In genomic region chr3:50127251-50127671, GRCh38 we compare ENCODE assay signal across 2 cellular contexts.
TF ChIP-seq lines count a peak whose summit lies in the region.

No MANE protein-coding gene starts in this region.

TF ChIP-seq in GM23338, 12 proteins besides CTCF, POLR2A, EP300 and RAD21 (continued from another document):
- TF ChIP-seq, protein P1, sequence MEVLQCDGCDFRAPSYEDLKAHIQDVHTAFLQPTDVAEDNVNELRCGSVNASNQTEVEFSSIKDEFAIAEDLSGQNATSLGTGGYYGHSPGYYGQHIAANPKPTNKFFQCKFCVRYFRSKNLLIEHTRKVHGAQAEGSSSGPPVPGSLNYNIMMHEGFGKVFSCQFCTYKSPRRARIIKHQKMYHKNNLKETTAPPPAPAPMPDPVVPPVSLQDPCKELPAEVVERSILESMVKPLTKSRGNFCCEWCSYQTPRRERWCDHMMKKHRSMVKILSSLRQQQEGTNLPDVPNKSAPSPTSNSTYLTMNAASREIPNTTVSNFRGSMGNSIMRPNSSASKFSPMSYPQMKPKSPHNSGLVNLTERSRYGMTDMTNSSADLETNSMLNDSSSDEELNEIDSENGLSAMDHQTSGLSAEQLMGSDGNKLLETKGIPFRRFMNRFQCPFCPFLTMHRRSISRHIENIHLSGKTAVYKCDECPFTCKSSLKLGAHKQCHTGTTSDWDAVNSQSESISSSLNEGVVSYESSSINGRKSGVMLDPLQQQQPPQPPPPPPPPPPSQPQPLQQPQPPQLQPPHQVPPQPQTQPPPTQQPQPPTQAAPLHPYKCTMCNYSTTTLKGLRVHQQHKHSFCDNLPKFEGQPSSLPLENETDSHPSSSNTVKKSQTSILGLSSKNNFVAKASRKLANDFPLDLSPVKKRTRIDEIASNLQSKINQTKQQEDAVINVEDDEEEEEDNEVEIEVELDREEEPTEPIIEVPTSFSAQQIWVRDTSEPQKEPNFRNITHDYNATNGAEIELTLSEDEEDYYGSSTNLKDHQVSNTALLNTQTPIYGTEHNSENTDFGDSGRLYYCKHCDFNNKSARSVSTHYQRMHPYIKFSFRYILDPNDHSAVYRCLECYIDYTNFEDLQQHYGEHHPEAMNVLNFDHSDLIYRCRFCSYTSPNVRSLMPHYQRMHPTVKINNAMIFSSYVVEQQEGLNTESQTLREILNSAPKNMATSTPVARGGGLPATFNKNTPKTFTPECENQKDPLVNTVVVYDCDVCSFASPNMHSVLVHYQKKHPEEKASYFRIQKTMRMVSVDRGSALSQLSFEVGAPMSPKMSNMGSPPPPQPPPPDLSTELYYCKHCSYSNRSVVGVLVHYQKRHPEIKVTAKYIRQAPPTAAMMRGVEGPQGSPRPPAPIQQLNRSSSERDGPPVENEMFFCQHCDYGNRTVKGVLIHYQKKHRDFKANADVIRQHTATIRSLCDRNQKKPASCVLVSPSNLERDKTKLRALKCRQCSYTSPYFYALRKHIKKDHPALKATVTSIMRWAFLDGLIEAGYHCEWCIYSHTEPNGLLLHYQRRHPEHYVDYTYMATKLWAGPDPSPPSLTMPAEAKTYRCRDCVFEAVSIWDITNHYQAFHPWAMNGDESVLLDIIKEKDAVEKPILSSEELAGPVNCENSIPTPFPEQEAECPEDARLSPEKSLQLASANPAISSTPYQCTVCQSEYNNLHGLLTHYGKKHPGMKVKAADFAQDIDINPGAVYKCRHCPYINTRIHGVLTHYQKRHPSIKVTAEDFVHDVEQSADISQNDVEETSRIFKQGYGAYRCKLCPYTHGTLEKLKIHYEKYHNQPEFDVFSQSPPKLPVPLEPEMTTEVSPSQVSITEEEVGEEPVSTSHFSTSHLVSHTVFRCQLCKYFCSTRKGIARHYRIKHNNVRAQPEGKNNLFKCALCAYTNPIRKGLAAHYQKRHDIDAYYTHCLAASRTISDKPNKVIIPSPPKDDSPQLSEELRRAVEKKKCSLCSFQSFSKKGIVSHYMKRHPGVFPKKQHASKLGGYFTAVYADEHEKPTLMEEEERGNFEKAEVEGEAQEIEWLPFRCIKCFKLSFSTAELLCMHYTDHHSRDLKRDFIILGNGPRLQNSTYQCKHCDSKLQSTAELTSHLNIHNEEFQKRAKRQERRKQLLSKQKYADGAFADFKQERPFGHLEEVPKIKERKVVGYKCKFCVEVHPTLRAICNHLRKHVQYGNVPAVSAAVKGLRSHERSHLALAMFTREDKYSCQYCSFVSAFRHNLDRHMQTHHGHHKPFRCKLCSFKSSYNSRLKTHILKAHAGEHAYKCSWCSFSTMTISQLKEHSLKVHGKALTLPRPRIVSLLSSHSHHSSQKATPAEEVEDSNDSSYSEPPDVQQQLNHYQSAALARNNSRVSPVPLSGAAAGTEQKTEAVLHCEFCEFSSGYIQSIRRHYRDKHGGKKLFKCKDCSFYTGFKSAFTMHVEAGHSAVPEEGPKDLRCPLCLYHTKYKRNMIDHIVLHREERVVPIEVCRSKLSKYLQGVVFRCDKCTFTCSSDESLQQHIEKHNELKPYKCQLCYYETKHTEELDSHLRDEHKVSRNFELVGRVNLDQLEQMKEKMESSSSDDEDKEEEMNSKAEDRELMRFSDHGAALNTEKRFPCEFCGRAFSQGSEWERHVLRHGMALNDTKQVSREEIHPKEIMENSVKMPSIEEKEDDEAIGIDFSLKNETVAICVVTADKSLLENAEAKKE (CRISPR knock-in tag; IDR thresholded peaks at IDR 0.05): no peak
- TF ChIP-seq ZNF114 (CRISPR knock-in tag; IDR thresholded peaks at IDR 0.05): no peak
- no peak for TF ChIP-seq EZH2 (IDR thresholded peaks at IDR 0.05; ENCODE audit: low read depth, unreplicated experiment)
- TF ChIP-seq POLR2AphosphoS5 (IDR thresholded peaks at IDR 0.05; ENCODE audit: low read depth): no peak
- TF ChIP-seq REST (IDR thresholded peaks at IDR 0.05; ENCODE audit: unreplicated experiment): no peak
- TF ChIP-seq STAT1 (IDR thresholded peaks at IDR 0.05; ENCODE audit: unreplicated experiment): no peak
- TF ChIP-seq ETS1 (IDR thresholded peaks at IDR 0.05): no peak
- TF ChIP-seq EZH2phosphoT487 (IDR thresholded peaks at IDR 0.05; ENCODE audit: unreplicated experiment): no peak
- no peak for TF ChIP-seq ZNF331 (CRISPR knock-in tag; IDR thresholded peaks at IDR 0.05; ENCODE audit: low read depth)
- TF ChIP-seq CREB1 (CRISPR knock-in tag; IDR thresholded peaks at IDR 0.05; ENCODE audit: low read depth): no peak
- TF ChIP-seq NANOG (IDR thresholded peaks at IDR 0.05; ENCODE audit: borderline replicate concordance): no peak

TF ChIP-seq in SK-N-SH treated with all-trans-retinoic acid at 6 μM for 48 hours, 23 proteins besides CTCF, POLR2A, EP300 and RAD21 (continued from another document):
- no peak for TF ChIP-seq ZC3H10 (CRISPR knock-in tag; IDR thresholded peaks at IDR 0.05)
- TF ChIP-seq CSRNP3 (CRISPR knock-in tag; IDR thresholded peaks at IDR 0.05): no peak
- TF ChIP-seq ZFP30 (CRISPR knock-in tag; IDR thresholded peaks at IDR 0.05): no peak
- TF ChIP-seq, protein P2, sequence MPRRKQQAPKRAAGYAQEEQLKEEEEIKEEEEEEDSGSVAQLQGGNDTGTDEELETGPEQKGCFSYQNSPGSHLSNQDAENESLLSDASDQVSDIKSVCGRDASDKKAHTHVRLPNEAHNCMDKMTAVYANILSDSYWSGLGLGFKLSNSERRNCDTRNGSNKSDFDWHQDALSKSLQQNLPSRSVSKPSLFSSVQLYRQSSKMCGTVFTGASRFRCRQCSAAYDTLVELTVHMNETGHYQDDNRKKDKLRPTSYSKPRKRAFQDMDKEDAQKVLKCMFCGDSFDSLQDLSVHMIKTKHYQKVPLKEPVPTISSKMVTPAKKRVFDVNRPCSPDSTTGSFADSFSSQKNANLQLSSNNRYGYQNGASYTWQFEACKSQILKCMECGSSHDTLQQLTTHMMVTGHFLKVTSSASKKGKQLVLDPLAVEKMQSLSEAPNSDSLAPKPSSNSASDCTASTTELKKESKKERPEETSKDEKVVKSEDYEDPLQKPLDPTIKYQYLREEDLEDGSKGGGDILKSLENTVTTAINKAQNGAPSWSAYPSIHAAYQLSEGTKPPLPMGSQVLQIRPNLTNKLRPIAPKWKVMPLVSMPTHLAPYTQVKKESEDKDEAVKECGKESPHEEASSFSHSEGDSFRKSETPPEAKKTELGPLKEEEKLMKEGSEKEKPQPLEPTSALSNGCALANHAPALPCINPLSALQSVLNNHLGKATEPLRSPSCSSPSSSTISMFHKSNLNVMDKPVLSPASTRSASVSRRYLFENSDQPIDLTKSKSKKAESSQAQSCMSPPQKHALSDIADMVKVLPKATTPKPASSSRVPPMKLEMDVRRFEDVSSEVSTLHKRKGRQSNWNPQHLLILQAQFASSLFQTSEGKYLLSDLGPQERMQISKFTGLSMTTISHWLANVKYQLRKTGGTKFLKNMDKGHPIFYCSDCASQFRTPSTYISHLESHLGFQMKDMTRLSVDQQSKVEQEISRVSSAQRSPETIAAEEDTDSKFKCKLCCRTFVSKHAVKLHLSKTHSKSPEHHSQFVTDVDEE (CRISPR knock-in tag; IDR thresholded peaks at IDR 0.05): no peak
- no peak for TF ChIP-seq PPARA (CRISPR knock-in tag; IDR thresholded peaks at IDR 0.05; ENCODE audit: borderline replicate concordance)
TF ChIP-seq in SK-N-SH treated with all-trans-retinoic acid at 6 μM for 48 hours: peak in this region for 0.
